In genomic region chr10:14580933-14581332, GRCh38 we compare ENCODE assay signal across 17 cellular contexts.
DNase-seq lines count a peak whose midpoint lies in the region; ATAC-seq, FAIRE-seq and TF ChIP-seq lines count a peak whose summit lies in the region.
"Had no signal": no experiment of that assay in that cellular context is flagged by ENCODE, and none has a peak within 500 bp of the region (broad histone marks: within the 10 kb centered on the region; RNA-seq: fewer than 3 reads in every experiment).

No MANE protein-coding gene starts in this region.

- H3K27me3 ChIP-seq in CD4-positive, alpha-beta memory T cell (ENCODE audit: insufficient read depth, low read length) = no peaks in the 10 kb centered on the region
- no peaks in the 10 kb centered on the region for H3K27me3 ChIP-seq in H9 (ENCODE audit: insufficient read depth, low read length)
- H3K27me3 ChIP-seq in astrocyte (ENCODE audit: insufficient read depth, low read length) = no peaks in the 10 kb centered on the region
- H3K27me3 ChIP-seq in neural progenitor cell = no peaks in the 10 kb centered on the region
- H3K27me3 ChIP-seq in mammary epithelial cell (ENCODE audit: insufficient read depth, low read length) = no peaks in the 10 kb centered on the region
- H3K27me3 ChIP-seq: colonic mucosa, esophagus squamous epithelium had no signal

- in situ Hi-C loops in mammary epithelial cell (cut with MboI; ENCODE audit: low sequenced_read_pairs in 2 of 2) = no loop called here

- H3K18ac ChIP-seq in H9 (ENCODE audit: insufficient read length, low read depth, low read length) = no peak overlapping the region

- no peaks in the 10 kb centered on the region for H3K36me3 ChIP-seq in CD4-positive, alpha-beta memory T cell (ENCODE audit: insufficient read depth, low read length)
- no peaks in the 10 kb centered on the region for H3K36me3 ChIP-seq in astrocyte (ENCODE audit: insufficient read depth, low read length)
- H3K36me3 ChIP-seq in neural progenitor cell = no peaks in the 10 kb centered on the region
- no peaks in the 10 kb centered on the region for H3K36me3 ChIP-seq in mammary epithelial cell (ENCODE audit: insufficient read depth, low read length)
- H3K36me3 ChIP-seq: colonic mucosa, esophagus squamous epithelium had no signal

- H3K4me1 ChIP-seq in CD4-positive, alpha-beta memory T cell (ENCODE audit: insufficient read depth, low read length) = peaks cover 97% of the 10 kb centered on the region
- peaks cover 6% of the 10 kb centered on the region; the same call in 1 of the 2 replicates for H3K4me1 ChIP-seq in H9 (ENCODE audit: insufficient read depth, low read length)
- H3K4me1 ChIP-seq in astrocyte (ENCODE audit: insufficient read depth, low read length) = peaks cover 14% of the 10 kb centered on the region
- H3K4me1 ChIP-seq in neural progenitor cell = peaks cover 9% of the 10 kb centered on the region
- peaks cover 4% of the 10 kb centered on the region for H3K4me1 ChIP-seq in mammary epithelial cell (ENCODE audit: insufficient read depth, low read length)
- H3K4me1 ChIP-seq: colonic mucosa had no signal

- peak overlapping the region in 5 of 8 donors; percentile 35 to 57 (median 50) for H3K4me3 Mint-ChIP-seq in CD4-positive, alpha-beta memory T cell
- H3K4me3 Mint-ChIP-seq in H9 = no peak overlapping the region
- no peak overlapping the region for H3K4me3 Mint-ChIP-seq in astrocyte (ENCODE audit: unreplicated experiment)
- no peak overlapping the region for H3K4me3 Mint-ChIP-seq in neural progenitor cell

- WGBS in H9 (ENCODE audit: extremely low coverage, insufficient read length, low lambda C conversion rate) = no CpG with 5 or more reads among the region's 11 CpGs
- 100% methylated on average over 10 of the region's 11 CpGs for WGBS in mammary epithelial cell (ENCODE audit: low coverage, missing lambda C conversion rate)

- no peak overlapping the region for H2BK120ac ChIP-seq in H9 (ENCODE audit: low read depth, low read length, poor library complexity, severe bottlenecking)

- no peaks in the 10 kb centered on the region for H3F3A ChIP-seq in neural progenitor cell (ENCODE audit: low read depth)

- DNase-seq in CD4-positive, alpha-beta memory T cell = no peak
- DNase-seq in H9 = no peak
- no peak for DNase-seq in astrocyte (ENCODE audit: low read depth)
- no peak for DNase-seq in neural progenitor cell (ENCODE audit: low spot score)
- no peak for DNase-seq in left ventricle myocardium superior
- no peak for DNase-seq in mammary epithelial cell
- DNase-seq: activated CD8-positive, alpha-beta memory T cell treated with anti-CD3 and anti-CD28 coated beads for 24 hours; colonic mucosa; esophagus squamous epithelium; left cardiac atrium; NCI-H1930; NCI-H526 treated with DMSO at 0.1 percent for 48 hours; right cardiac atrium; RPMI8226; stimulated activated CD4-positive, alpha-beta T cell treated with anti-CD3 and anti-CD28 coated beads, Interleukin-4, amount 100 ng/mL, for 4 hours; stimulated activated naive CD4-positive, alpha-beta T cell had no signal

- H3K14ac ChIP-seq in H9 (ENCODE audit: insufficient read depth, low read length) = no peak overlapping the region; the same call in 1 of the 2 replicates

- H3K23ac ChIP-seq in H9 (ENCODE audit: insufficient read length, low read depth, low read length) = no peak overlapping the region

- H3K4me3 ChIP-seq in CD4-positive, alpha-beta memory T cell (ENCODE audit: low read length in 2 of 2) = no peak overlapping the region
- no peak overlapping the region for H3K4me3 ChIP-seq in astrocyte (ENCODE audit: insufficient read depth, low read depth, low read length)
- H3K4me3 ChIP-seq in neural progenitor cell = no peak overlapping the region
- H3K4me3 ChIP-seq in mammary epithelial cell (replicated peaks in 1 of 3; ENCODE audit: insufficient read depth in 1 of 3, low read depth in 2 of 3, low read length in 3 of 3) = no peak overlapping the region
- H3K4me3 ChIP-seq: colonic mucosa, esophagus squamous epithelium had no signal

- FAIRE-seq in astrocyte (lab: Jason Lieb, UNC) = no peak

- no peak for TF ChIP-seq CTCF in H9 (conservative IDR thresholded peaks at IDR 0.05)
- TF ChIP-seq CTCF in astrocyte (IDR thresholded peaks at IDR 0.05; ENCODE audit: insufficient read depth, low read depth, low read length) = no peak
- no peak for TF ChIP-seq CTCF in neural progenitor cell (IDR thresholded peaks at IDR 0.05)
- TF ChIP-seq CTCF in mammary epithelial cell (conservative IDR thresholded peaks at IDR 0.05 in 1 of 2, IDR thresholded peaks at IDR 0.05 in 1 of 2; ENCODE audit: extremely low read depth in 1 of 2, insufficient read depth in 1 of 2, low read depth in 1 of 2, low read length in 2 of 2) = no peak

- no peaks in the 10 kb centered on the region for H4K20me1 ChIP-seq in H9 (ENCODE audit: control insufficient read depth, insufficient read depth, insufficient read length)
- H4K20me1 ChIP-seq in astrocyte (ENCODE audit: insufficient read depth, low read length) = peaks cover 26% of the 10 kb centered on the region
- no peaks in the 10 kb centered on the region for H4K20me1 ChIP-seq in neural progenitor cell (ENCODE audit: low read depth)
- H4K20me1 ChIP-seq in mammary epithelial cell (ENCODE audit: insufficient read depth, low read length) = no peaks in the 10 kb centered on the region

- no peak overlapping the region for H2AFZ ChIP-seq in H9 (ENCODE audit: low read length)
- H2AFZ ChIP-seq in astrocyte (ENCODE audit: low read depth, low read length) = no peak overlapping the region
- H2AFZ ChIP-seq in neural progenitor cell (replicated peaks) = no peak overlapping the region
- no peak overlapping the region for H2AFZ ChIP-seq in mammary epithelial cell (ENCODE audit: low read depth, low read length)

- no peak overlapping the region for H2BK20ac ChIP-seq in H9 (ENCODE audit: low read depth, low read length, poor library complexity, severe bottlenecking)

- peaks cover 9 to 43% of the 10 kb centered on the region in 2 donors for H3K36me3 Mint-ChIP-seq in CD4-positive, alpha-beta memory T cell
- H3K36me3 Mint-ChIP-seq in H9 (ENCODE audit: insufficient read depth in 1 of 3, low read depth in 3 of 3) (peaks cover 0 to 2% (median under 1%) of the 10 kb centered on the region in 3 experiments; a peak in 4 of 7 replicates), astrocyte (ENCODE audit: low read depth, unreplicated experiment) (peaks cover 11% of the 10 kb centered on the region), neural progenitor cell (peaks cover 24% of the 10 kb centered on the region)

- no peak overlapping the region for H3K9ac ChIP-seq in H9 (ENCODE audit: extremely low read depth, insufficient read length, low read length)
- H3K9ac ChIP-seq in astrocyte (ENCODE audit: low read length) = no peak overlapping the region
- H3K9ac ChIP-seq in neural progenitor cell = no peak overlapping the region
- H3K9ac ChIP-seq in mammary epithelial cell (ENCODE audit: insufficient read depth, low read length) = no peak overlapping the region

- intact Hi-C loops in CD4-positive, alpha-beta memory T cell (cut with micrococcal nuclease) = loop anchor here (10.0 kb wide), 1 partner anchor 374 kb away; the partner anchor contains the start of genes DCLRE1C and MEIG1
- intact Hi-C loops in left ventricle myocardium superior (cut with micrococcal nuclease) = no loop called here
- intact Hi-C loops in mammary epithelial cell (cut with micrococcal nuclease) = no loop called here

- H2BK15ac ChIP-seq in H9 (ENCODE audit: low read depth, low read length) = no peak overlapping the region

- no peak overlapping the region for H2BK5ac ChIP-seq in H9 (ENCODE audit: insufficient read length, low read length)

- peaks cover 5% of the 10 kb centered on the region; the same call in 1 of the 2 replicates for H3K79me2 ChIP-seq in H9 (ENCODE audit: insufficient read depth, low read length)
- H3K79me2 ChIP-seq in astrocyte (ENCODE audit: insufficient read depth, low read length) = peaks cover 61% of the 10 kb centered on the region
- peaks cover 43% of the 10 kb centered on the region for H3K79me2 ChIP-seq in neural progenitor cell (ENCODE audit: low read depth)
- H3K79me2 ChIP-seq in mammary epithelial cell (ENCODE audit: insufficient read depth, low read length) = no peaks in the 10 kb centered on the region

- ATAC-seq in HG03175 (IDR thresholded peaks at IDR 0.05; ENCODE audit: unreplicated experiment) (no peak), left ventricle myocardium superior (no peak)
- ATAC-seq: left cardiac atrium, right cardiac atrium had no signal

- no peak overlapping the region for H4K8ac ChIP-seq in H9 (replicated peaks; ENCODE audit: insufficient read length, low read depth, low read length)

- dilution Hi-C loops in mammary epithelial cell (cut with HindIII; ENCODE audit: low sequenced_read_pairs) = no loop called here

- no peaks in the 10 kb centered on the region for H3K27me3 Mint-ChIP-seq in CD4-positive, alpha-beta memory T cell
- H3K27me3 Mint-ChIP-seq in H9 (ENCODE audit: low read depth) (no peaks in the 10 kb centered on the region), astrocyte (ENCODE audit: low read depth, unreplicated experiment) (no peaks in the 10 kb centered on the region), neural progenitor cell (ENCODE audit: insufficient read depth, low read depth) (peaks cover 4% of the 10 kb centered on the region)

- peak overlapping the region; percentile 73 to 96 (median 85) for H3K27ac Mint-ChIP-seq in CD4-positive, alpha-beta memory T cell
- H3K27ac Mint-ChIP-seq in H9 (peak overlapping the region in 2 of 3 experiments; percentile 15 to 23; a peak in 2 of 7 replicates), astrocyte (ENCODE audit: unreplicated experiment) (peak overlapping the region; percentile 8), neural progenitor cell (peak overlapping the region; percentile 31)

- H3K4ac ChIP-seq in H9 (ENCODE audit: low read depth, low read length) = no peak overlapping the region

- no peak overlapping the region for H3T11ph ChIP-seq in H9 (ENCODE audit: low read length)

- H3K9me3 Mint-ChIP-seq in CD4-positive, alpha-beta memory T cell = no peaks in the 10 kb centered on the region
- no peaks in the 10 kb centered on the region for H3K9me3 Mint-ChIP-seq in H9
- peaks cover 3% of the 10 kb centered on the region for H3K9me3 Mint-ChIP-seq in astrocyte (ENCODE audit: unreplicated experiment)
- H3K9me3 Mint-ChIP-seq in neural progenitor cell = peaks cover 9% of the 10 kb centered on the region

- CTCF ChIA-PET in CD4-positive, alpha-beta memory T cell (lab: Charles Lee; ENCODE audit: partially characterized antibody) = interaction anchor here (1.0 kb wide), 1 partner anchor 19 kb away, joined by 3 read pairs; no protein-coding TSS in a partner anchor
- CTCF ChIA-PET in mammary epithelial cell (lab: Charles Lee; ENCODE audit: low non-redundant PET) = no interaction called here

- H3K27ac ChIP-seq in CD4-positive, alpha-beta memory T cell (ENCODE audit: low read depth, low read length) = no peak overlapping the region
- H3K27ac ChIP-seq in H9 (ENCODE audit: insufficient read length, low read depth, low read length) (no peak overlapping the region), astrocyte (ENCODE audit: low read depth, low read length) (no peak overlapping the region), neural progenitor cell (no peak overlapping the region), mammary epithelial cell (ENCODE audit: insufficient read depth, low read depth, low read length) (no peak overlapping the region)
- H3K27ac ChIP-seq: colonic mucosa, esophagus squamous epithelium had no signal

- H3K4me2 ChIP-seq in H9 (ENCODE audit: insufficient read depth, insufficient read length, low read length) (no peak overlapping the region), astrocyte (ENCODE audit: low read length) (no peak overlapping the region), neural progenitor cell (no peak overlapping the region), mammary epithelial cell (ENCODE audit: insufficient read depth, low read depth, low read length) (no peak overlapping the region)

- no peak overlapping the region for H4K91ac ChIP-seq in H9 (ENCODE audit: insufficient read length, low read depth, low read length)

- H3K9me3 ChIP-seq in CD4-positive, alpha-beta memory T cell (ENCODE audit: control insufficient read depth in 1 of 2, low read length in 2 of 2) = no peaks in the 10 kb centered on the region
- H3K9me3 ChIP-seq in H9 (ENCODE audit: control insufficient read depth, low read depth, low read length) (no peaks in the 10 kb centered on the region), astrocyte (ENCODE audit: insufficient read depth, low read depth, low read length) (no peaks in the 10 kb centered on the region), neural progenitor cell (ENCODE audit: low read depth) (no peaks in the 10 kb centered on the region), mammary epithelial cell (replicated peaks; ENCODE audit: insufficient read depth, low read length) (no peaks in the 10 kb centered on the region)
- H3K9me3 ChIP-seq: colonic mucosa, esophagus squamous epithelium had no signal

- peaks cover 62 to 99% (median 84%) of the 10 kb centered on the region in 4 donors for H3K4me1 Mint-ChIP-seq in CD4-positive, alpha-beta memory T cell
- H3K4me1 Mint-ChIP-seq in H9 (peaks cover 45 to 59% of the 10 kb centered on the region in 2 experiments), astrocyte (ENCODE audit: low read depth, unreplicated experiment) (peaks cover 10% of the 10 kb centered on the region), neural progenitor cell (peaks cover 21% of the 10 kb centered on the region)

- BruUV-seq in mammary epithelial cell (replicated peaks; lab: Mats Ljungman, UMichigan) = no TSS peak

- H3K23me2 ChIP-seq in H9 (ENCODE audit: insufficient read length, low read depth, low read length, poor library complexity, severe bottlenecking) = no peaks in the 10 kb centered on the region

- H3K79me1 ChIP-seq in H9 (ENCODE audit: insufficient read depth, low read depth, low read length, poor library complexity, severe bottlenecking) = peaks cover 3% of the 10 kb centered on the region

- H4K5ac ChIP-seq in H9 (ENCODE audit: insufficient read length, low read depth, low read length) = no peak overlapping the region

- H3K56ac ChIP-seq in H9 (ENCODE audit: insufficient read length, low read depth, low read length) = no peak overlapping the region

- H2AK5ac ChIP-seq in H9 (ENCODE audit: insufficient read length, low read length) = no peak overlapping the region

- no peak overlapping the region for H2BK12ac ChIP-seq in H9 (ENCODE audit: insufficient read length, low read depth, low read length)

- POLR2A ChIA-PET in CD4-positive, alpha-beta memory T cell (lab: Charles Lee; ENCODE audit: partially characterized antibody) = interaction anchor here (1.1 to 26.2 kb wide), 2 partner anchors 15 to 257 kb away, joined by 3 to 640 read pairs; partner anchors contain the start of gene CDNF

Comparison
In these comparisons a context has a peak if more than half of its experiments do, and no peak if none do; other contexts are left out.
1. H3K27ac Mint-ChIP-seq: peak in every context shown above with its lines; median percentile 85 in CD4-positive, alpha-beta memory T cell; 31 in neural progenitor cell; 19 in H9; 8 in astrocyte.
2. H3K4me3 Mint-ChIP-seq: peak in CD4-positive, alpha-beta memory T cell (5 of 8); none in H9 (0 of 2), astrocyte (single experiment) and neural progenitor cell (single experiment).